ENCODE assay signal across 17 cellular contexts in the genomic region with DNA sequence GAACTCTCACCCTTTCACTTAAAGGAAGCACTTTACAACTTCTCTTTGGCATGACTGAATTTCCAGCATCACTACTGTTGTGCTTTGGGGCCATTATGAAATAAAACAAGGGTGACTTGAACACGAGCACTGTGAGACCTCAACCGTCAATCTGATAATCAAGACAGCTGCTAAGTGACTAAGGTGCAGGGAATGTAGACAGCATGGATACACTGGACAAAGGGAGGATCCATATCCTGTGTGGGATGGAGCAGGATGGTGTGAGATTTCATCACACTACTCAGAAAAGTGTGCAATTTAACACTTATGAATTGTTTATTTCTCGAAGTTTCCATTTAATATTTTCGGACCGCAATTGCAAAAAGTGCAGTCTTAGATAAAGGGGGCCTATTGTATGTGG. TPM values are rescaled to one million over a fixed set of nuclear protein-coding genes. Genes with fewer than 3 reads are reported as not detected.
DNase-seq lines count a peak whose midpoint lies in the region; TF ChIP-seq lines count a peak whose summit lies in the region.
"Had no signal": no experiment of that assay in that cellular context is flagged by ENCODE, and none has a peak within 500 bp of the region (broad histone marks: within the 10 kb centered on the region; RNA-seq: fewer than 3 reads in every experiment).

No MANE protein-coding gene starts in this region.

- no peak overlapping the region for H3K9ac ChIP-seq in mammary epithelial cell (ENCODE audit: insufficient read depth, low read length)

- H3K4me2 ChIP-seq in mammary epithelial cell (ENCODE audit: insufficient read depth, low read depth, low read length), result peak overlapping the region; percentile 15

- peak; percentile 75 for DNase-seq in EL
- peak; percentile 69 for DNase-seq in NCI-H460 (ENCODE audit: extremely low read depth, low read depth)
- peak; percentile 69 for DNase-seq in mammary epithelial cell
- peak; percentile 84 for DNase-seq in kidney tubule cell (ENCODE audit: low spot score)
- no peak for DNase-seq in activated gamma-delta T cell treated with Interleukin-2 at 50 U/mL for 16 hours
- DNase-seq in activated CD8-positive, alpha-beta memory T cell treated with anti-CD3 and anti-CD28 coated beads for 24 hours, result no peak
- DNase-seq in activated CD4-positive, alpha-beta memory T cell treated with anti-CD3 and anti-CD28 coated beads for 36 hours, result no peak
- DNase-seq in NCI-H774 (lab: John Stamatoyannopoulos, UW), result no peak
- DNase-seq: activated CD4-positive, alpha-beta memory T cell treated with anti-CD3 and anti-CD28 coated beads, Interleukin-2, amount 10 ng/mL, durations not matched to agents 7 days and 5 days; BE2C; effector CD8-positive, alpha-beta T cell; NCI-H187; pancreas; SIG-M5 had no signal

- H3K79me2 ChIP-seq in mammary epithelial cell (ENCODE audit: insufficient read depth, low read length), result no peaks in the 10 kb centered on the region

- in situ Hi-C loops in mammary epithelial cell (cut with MboI; ENCODE audit: low sequenced_read_pairs in 2 of 2), result no loop called here

- no peaks in the 10 kb centered on the region for H3K36me3 Mint-ChIP-seq in activated CD4-positive, alpha-beta memory T cell treated with anti-CD3 and anti-CD28 coated beads for 36 hours
- H3K36me3 Mint-ChIP-seq: brain had no signal

- no peaks in the 10 kb centered on the region for H3K36me3 ChIP-seq in mammary epithelial cell (ENCODE audit: insufficient read depth, low read length)
- H3K36me3 ChIP-seq: BE2C, gastroesophageal sphincter, pancreas had no signal

- no peak overlapping the region for H3K27ac Mint-ChIP-seq in activated CD4-positive, alpha-beta memory T cell treated with anti-CD3 and anti-CD28 coated beads for 36 hours
- H3K27ac Mint-ChIP-seq: activated CD4-positive, alpha-beta memory T cell treated with anti-CD3 and anti-CD28 coated beads, Interleukin-2, amount 10 ng/mL, durations not matched to agents 7 days and 5 days; brain had no signal

- no peaks in the 10 kb centered on the region for H4K20me1 ChIP-seq in mammary epithelial cell (ENCODE audit: insufficient read depth, low read length)

- H3K4me1 ChIP-seq in mammary epithelial cell (ENCODE audit: insufficient read depth, low read length), result peaks cover 37% of the 10 kb centered on the region
- H3K4me1 ChIP-seq: BE2C, gastroesophageal sphincter, pancreas had no signal

- CTCF ChIA-PET in mammary epithelial cell (lab: Charles Lee; ENCODE audit: low non-redundant PET), result no interaction called here
- CTCF ChIA-PET in activated CD4-positive, alpha-beta memory T cell treated with anti-CD3 and anti-CD28 coated beads for 36 hours (lab: Charles Lee), result no interaction called here

- no peak overlapping the region for H3K4me3 Mint-ChIP-seq in activated CD4-positive, alpha-beta memory T cell treated with anti-CD3 and anti-CD28 coated beads for 36 hours
- H3K4me3 Mint-ChIP-seq: activated CD4-positive, alpha-beta memory T cell treated with anti-CD3 and anti-CD28 coated beads, Interleukin-2, amount 10 ng/mL, durations not matched to agents 7 days and 5 days; brain had no signal

- peak overlapping the region; percentile 21 for H3K27ac ChIP-seq in mammary epithelial cell (ENCODE audit: insufficient read depth, low read depth, low read length)
- H3K27ac ChIP-seq: gastroesophageal sphincter, HL-60, pancreas had no signal

- H2AFZ ChIP-seq in mammary epithelial cell (ENCODE audit: low read depth, low read length), result no peak overlapping the region

- BruUV-seq in mammary epithelial cell (replicated peaks; lab: Mats Ljungman, UMichigan), result no TSS peak

- H3K27me3 Mint-ChIP-seq in activated CD4-positive, alpha-beta memory T cell treated with anti-CD3 and anti-CD28 coated beads for 36 hours, result peaks cover 5% of the 10 kb centered on the region

- dilution Hi-C loops in mammary epithelial cell (cut with HindIII; ENCODE audit: low sequenced_read_pairs), result no loop called here

- WGBS in mammary epithelial cell (ENCODE audit: low coverage, missing lambda C conversion rate), result 43% methylated on average over 5 of the region's 5 CpGs

- no peaks in the 10 kb centered on the region for H3K9me3 ChIP-seq in mammary epithelial cell (replicated peaks; ENCODE audit: insufficient read depth, low read length)
- H3K9me3 ChIP-seq: BE2C, gastroesophageal sphincter, pancreas had no signal

- H3K4me3 ChIP-seq in mammary epithelial cell (replicated peaks in 1 of 3; ENCODE audit: insufficient read depth in 1 of 3, low read depth in 2 of 3, low read length in 3 of 3), result no peak overlapping the region
- H3K4me3 ChIP-seq: gastroesophageal sphincter, pancreas had no signal

- no peaks in the 10 kb centered on the region for H3K4me1 Mint-ChIP-seq in activated CD4-positive, alpha-beta memory T cell treated with anti-CD3 and anti-CD28 coated beads for 36 hours (ENCODE audit: low read depth)
- H3K4me1 Mint-ChIP-seq: activated CD4-positive, alpha-beta memory T cell treated with anti-CD3 and anti-CD28 coated beads, Interleukin-2, amount 10 ng/mL, durations not matched to agents 7 days and 5 days had no signal

- H3K9me3 Mint-ChIP-seq in activated CD4-positive, alpha-beta memory T cell treated with anti-CD3 and anti-CD28 coated beads for 36 hours, result no peaks in the 10 kb centered on the region
- H3K9me3 Mint-ChIP-seq: activated CD4-positive, alpha-beta memory T cell treated with anti-CD3 and anti-CD28 coated beads, Interleukin-2, amount 10 ng/mL, durations not matched to agents 7 days and 5 days; brain had no signal

- POLR2A ChIA-PET in activated CD4-positive, alpha-beta memory T cell treated with anti-CD3 and anti-CD28 coated beads for 36 hours (lab: Charles Lee), result no interaction called here

- TF ChIP-seq CTCF in mammary epithelial cell (conservative IDR thresholded peaks at IDR 0.05 in 1 of 2, IDR thresholded peaks at IDR 0.05 in 1 of 2; ENCODE audit: extremely low read depth in 1 of 2, insufficient read depth in 1 of 2, low read depth in 1 of 2, low read length in 2 of 2), result no peak

- H3K27me3 ChIP-seq in mammary epithelial cell (ENCODE audit: insufficient read depth, low read length), result no peaks in the 10 kb centered on the region
- H3K27me3 ChIP-seq: BE2C, pancreas had no signal

- intact Hi-C loops in mammary epithelial cell (cut with micrococcal nuclease), result loop anchor here (5.0 kb wide), 1 partner anchor 38 kb away; no protein-coding TSS in a partner anchor
- intact Hi-C loops in activated CD4-positive, alpha-beta memory T cell treated with anti-CD3 and anti-CD28 coated beads for 36 hours (cut with micrococcal nuclease), result no loop called here

RNA-seq across cellular contexts. Expression of a gene that starts 16.1 kb away (rescaled TPM):
- total RNA-seq in NCI-H460 (2014; rRNA removed; shearing (Covaris generic)), result 2.5 and 2.7 TPM in 2 replicates
- polyA plus RNA-seq in NCI-H460 (2014; cell fraction: nucleus; rRNA removed), result 0.56 and 0.58 TPM in 2 replicates
- 10 to 100 TPM; 17.0 to 27.7 TPM for total RNA-seq in mammary epithelial cell
- 2.8 TPM for polyA plus RNA-seq in mammary epithelial cell
- 17.1 TPM for polyA minus RNA-seq in mammary epithelial cell
- total RNA-seq in activated CD4-positive, alpha-beta memory T cell treated with anti-CD3 and anti-CD28 coated beads for 36 hours, result 1 to 10 TPM; 1.4 to 1.8 TPM

RNA-seq across cellular contexts. Expression of a gene that starts 55.2 kb away (rescaled TPM):
- 277 and 301 TPM in 2 replicates for total RNA-seq in NCI-H460 (2014; rRNA removed; shearing (Covaris generic))
- 54.6 and 68.1 TPM in 2 replicates for polyA plus RNA-seq in NCI-H460 (2014; cell fraction: nucleus; rRNA removed)
- total RNA-seq in mammary epithelial cell, result 10 to 100 TPM; 12.8 to 32.1 TPM
- polyA plus RNA-seq in mammary epithelial cell, result 24.1 TPM
- polyA minus RNA-seq in mammary epithelial cell, result 16.8 TPM
- total RNA-seq in activated CD4-positive, alpha-beta memory T cell treated with anti-CD3 and anti-CD28 coated beads for 36 hours, result 10 to 100 TPM; 34.8 to 37.7 TPM

Comparison
In these comparisons a context has a peak if more than half of its experiments do, and no peak if none do; other contexts are left out.
1. DNase-seq: peak in EL (single experiment), NCI-H460 (single experiment), mammary epithelial cell (single experiment) and kidney tubule cell (single experiment); none in activated gamma-delta T cell treated with Interleukin-2 at 50 U/mL for 16 hours (single experiment), activated CD8-positive, alpha-beta memory T cell treated with anti-CD3 and anti-CD28 coated beads for 24 hours (single experiment), activated CD4-positive, alpha-beta memory T cell treated with anti-CD3 and anti-CD28 coated beads for 36 hours (single experiment) and NCI-H774 (single experiment).